1 cellular context compared by ENCODE assay signal in the genomic region with DNA sequence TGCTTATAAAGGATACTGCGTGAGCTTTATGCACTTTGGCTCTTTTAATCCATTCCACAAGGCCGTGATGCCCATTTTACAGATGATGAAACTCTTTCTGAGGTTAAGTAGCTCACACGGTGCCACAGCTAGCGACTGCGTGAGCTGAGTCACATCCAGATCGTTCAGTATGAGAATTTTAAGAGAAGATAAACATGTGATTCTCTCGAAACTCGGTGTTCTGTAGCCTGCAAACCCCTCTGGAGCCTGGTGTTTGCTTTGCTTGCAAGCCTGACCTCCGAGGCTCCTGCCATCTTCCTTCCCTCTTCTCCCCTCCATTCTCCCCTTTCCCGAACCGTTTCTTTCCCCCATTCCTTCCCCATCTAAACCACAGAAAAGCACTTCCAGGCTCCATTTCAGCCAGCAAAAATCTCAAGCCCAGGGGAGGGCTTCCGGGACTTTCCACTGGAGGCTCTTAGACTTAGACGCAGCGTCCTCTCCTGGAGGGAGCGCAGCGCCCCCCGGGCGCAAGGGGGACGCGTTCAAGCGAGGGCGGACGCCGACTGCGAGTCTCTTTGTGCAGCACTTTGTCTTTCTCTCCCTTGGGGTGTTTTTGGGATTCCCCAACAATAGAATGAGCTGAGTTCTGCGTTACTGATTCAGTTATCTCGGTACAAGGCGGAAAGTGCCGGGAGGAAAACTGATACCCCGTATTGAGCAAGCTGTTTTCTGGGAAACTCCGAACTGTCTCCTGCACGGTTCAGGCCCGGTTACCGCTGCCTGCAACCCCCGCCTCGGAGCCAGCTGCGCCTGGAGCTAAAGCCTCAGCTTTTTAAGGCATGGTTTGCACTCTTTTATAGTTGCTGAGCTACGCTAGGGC.
TF ChIP-seq lines count a peak whose summit lies in the region.

No MANE protein-coding gene starts in this region.

TF ChIP-seq in IMR-90, 13 proteins besides CTCF, POLR2A, EP300 and RAD21:
- TF ChIP-seq CHD1 (IDR thresholded peaks at IDR 0.05; ENCODE audit: low read depth, low read length) (no peak), MXI1 (IDR thresholded peaks at IDR 0.05; ENCODE audit: borderline replicate concordance, low read depth, low read length) (no peak), RCOR1 (IDR thresholded peaks at IDR 0.05; ENCODE audit: insufficient replicate concordance, low read length) (no peak), FOS (IDR thresholded peaks at IDR 0.05; ENCODE audit: low read depth, low read length) (no peak)
TF ChIP-seq in IMR-90: peak in this region for 0.
